1 cellular context compared by ENCODE assay signal in the genomic region with DNA sequence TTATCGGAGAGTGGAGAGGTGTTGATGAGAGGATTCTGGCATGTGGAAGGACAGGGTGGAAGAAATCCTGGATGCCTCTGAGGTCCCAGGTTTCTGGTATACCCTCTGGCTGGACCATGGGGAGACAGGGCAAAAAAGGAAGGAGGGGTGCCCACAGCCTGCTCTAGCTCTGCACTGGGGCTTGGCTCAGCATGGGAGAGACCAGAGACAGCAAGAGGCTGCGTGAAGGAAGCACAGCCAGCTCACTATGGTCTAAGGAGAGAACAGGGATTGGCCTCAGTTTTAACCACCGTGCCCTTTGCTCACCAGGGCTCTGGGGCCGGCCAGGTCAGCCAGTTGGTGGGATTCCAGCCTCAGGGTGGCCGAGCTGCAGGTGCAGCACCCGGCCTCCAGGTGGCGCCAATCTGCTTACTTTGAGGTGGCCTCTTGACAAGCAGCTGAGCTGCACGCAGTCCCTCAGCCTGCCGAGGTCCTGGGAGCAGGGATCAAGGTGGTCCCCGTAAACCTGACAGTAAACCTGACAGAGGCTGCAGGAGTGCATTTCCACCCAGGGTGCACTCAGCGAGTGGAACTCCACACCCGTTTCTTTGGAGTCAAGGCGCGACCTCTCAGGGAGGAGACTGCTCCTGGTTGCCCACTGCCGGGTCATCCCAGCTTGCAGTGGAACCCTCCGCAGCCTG.
TF ChIP-seq lines count a peak whose summit lies in the region.

No MANE protein-coding gene starts in this region.

TF ChIP-seq in HepG2, 621 proteins besides CTCF, POLR2A, EP300 and RAD21 (continued from another document and continues in another):
- TF ChIP-seq TBP (CRISPR knock-in tag; IDR thresholded peaks at IDR 0.05) (no peak), RFX3 (CRISPR knock-in tag; IDR thresholded peaks at IDR 0.05) (no peak), EEA1 (CRISPR knock-in tag; IDR thresholded peaks at IDR 0.05; ENCODE audit: borderline replicate concordance) (0 out of 2 replicates have a peak, but pooled peaks have one; percentile 29), PHF5A (CRISPR knock-in tag; IDR thresholded peaks at IDR 0.05; ENCODE audit: low read depth, unreplicated experiment) (no peak), RFXANK (CRISPR knock-in tag; IDR thresholded peaks at IDR 0.05) (no peak), SCMH1 (CRISPR knock-in tag; IDR thresholded peaks at IDR 0.05; ENCODE audit: borderline replicate concordance) (no peak), ETV6 (CRISPR knock-in tag; conservative IDR thresholded peaks at IDR 0.05) (no peak), ZNF598 (CRISPR knock-in tag; IDR thresholded peaks at IDR 0.05; ENCODE audit: borderline replicate concordance) (peak; percentile 93; the same call in 1 of the 2 replicates), ZMAT3 (CRISPR knock-in tag; conservative IDR thresholded peaks at IDR 0.05) (peak; percentile 54; the same call in 1 of the 2 replicates), ZNF777 (CRISPR knock-in tag; IDR thresholded peaks at IDR 0.05) (peak; percentile 76; the same call in 1 of the 2 replicates), SSRP1 (CRISPR knock-in tag; IDR thresholded peaks at IDR 0.05) (no peak), ASH2L (IDR thresholded peaks at IDR 0.05; ENCODE audit: insufficient read length, low read depth, low read length) (no peak), MTA3 (CRISPR knock-in tag; IDR thresholded peaks at IDR 0.05) (no peak), ZNF720 (CRISPR knock-in tag; IDR thresholded peaks at IDR 0.05) (no peak), FOXA3 (CRISPR knock-in tag; IDR thresholded peaks at IDR 0.05) (no peak; the same call in 1 of the 2 replicates), ZNF441 (CRISPR knock-in tag; IDR thresholded peaks at IDR 0.05; ENCODE audit: borderline replicate concordance) (peak; percentile 50; the same call in 1 of the 2 replicates), ZBTB20 (CRISPR knock-in tag; IDR thresholded peaks at IDR 0.05; ENCODE audit: borderline replicate concordance, low read depth) (peak; percentile 74; the same call in 1 of the 2 replicates), ZIK1 (CRISPR knock-in tag; IDR thresholded peaks at IDR 0.05; ENCODE audit: borderline replicate concordance, low read depth) (peak; percentile 72; the same call in 1 of the 2 replicates)
- TF ChIP-seq, protein P1, sequence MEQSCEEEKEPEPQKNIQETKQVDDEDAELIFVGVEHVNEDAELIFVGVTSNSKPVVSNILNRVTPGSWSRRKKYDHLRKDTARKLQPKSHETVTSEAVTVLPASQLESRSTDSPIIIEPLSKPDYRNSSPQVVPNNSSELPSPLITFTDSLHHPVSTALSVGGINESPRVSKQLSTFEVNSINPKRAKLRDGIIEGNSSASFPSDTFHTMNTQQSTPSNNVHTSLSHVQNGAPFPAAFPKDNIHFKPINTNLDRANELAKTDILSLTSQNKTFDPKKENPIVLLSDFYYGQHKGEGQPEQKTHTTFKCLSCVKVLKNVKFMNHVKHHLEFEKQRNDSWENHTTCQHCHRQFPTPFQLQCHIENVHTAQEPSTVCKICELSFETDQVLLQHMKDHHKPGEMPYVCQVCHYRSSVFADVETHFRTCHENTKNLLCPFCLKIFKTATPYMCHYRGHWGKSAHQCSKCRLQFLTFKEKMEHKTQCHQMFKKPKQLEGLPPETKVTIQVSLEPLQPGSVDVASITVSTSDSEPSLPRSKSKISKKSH (CRISPR knock-in tag; IDR thresholded peaks at IDR 0.05; ENCODE audit: borderline replicate concordance) = peak; percentile 89
- TF ChIP-seq, protein P2, sequence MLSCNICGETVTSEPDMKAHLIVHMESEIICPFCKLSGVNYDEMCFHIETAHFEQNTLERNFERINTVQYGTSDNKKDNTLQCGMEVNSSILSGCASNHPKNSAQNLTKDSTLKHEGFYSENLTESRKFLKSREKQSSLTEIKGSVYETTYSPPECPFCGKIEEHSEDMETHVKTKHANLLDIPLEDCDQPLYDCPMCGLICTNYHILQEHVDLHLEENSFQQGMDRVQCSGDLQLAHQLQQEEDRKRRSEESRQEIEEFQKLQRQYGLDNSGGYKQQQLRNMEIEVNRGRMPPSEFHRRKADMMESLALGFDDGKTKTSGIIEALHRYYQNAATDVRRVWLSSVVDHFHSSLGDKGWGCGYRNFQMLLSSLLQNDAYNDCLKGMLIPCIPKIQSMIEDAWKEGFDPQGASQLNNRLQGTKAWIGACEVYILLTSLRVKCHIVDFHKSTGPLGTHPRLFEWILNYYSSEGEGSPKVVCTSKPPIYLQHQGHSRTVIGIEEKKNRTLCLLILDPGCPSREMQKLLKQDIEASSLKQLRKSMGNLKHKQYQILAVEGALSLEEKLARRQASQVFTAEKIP (CRISPR knock-in tag; IDR thresholded peaks at IDR 0.05; ENCODE audit: borderline replicate concordance) = no peak
- TF ChIP-seq, protein P3, sequence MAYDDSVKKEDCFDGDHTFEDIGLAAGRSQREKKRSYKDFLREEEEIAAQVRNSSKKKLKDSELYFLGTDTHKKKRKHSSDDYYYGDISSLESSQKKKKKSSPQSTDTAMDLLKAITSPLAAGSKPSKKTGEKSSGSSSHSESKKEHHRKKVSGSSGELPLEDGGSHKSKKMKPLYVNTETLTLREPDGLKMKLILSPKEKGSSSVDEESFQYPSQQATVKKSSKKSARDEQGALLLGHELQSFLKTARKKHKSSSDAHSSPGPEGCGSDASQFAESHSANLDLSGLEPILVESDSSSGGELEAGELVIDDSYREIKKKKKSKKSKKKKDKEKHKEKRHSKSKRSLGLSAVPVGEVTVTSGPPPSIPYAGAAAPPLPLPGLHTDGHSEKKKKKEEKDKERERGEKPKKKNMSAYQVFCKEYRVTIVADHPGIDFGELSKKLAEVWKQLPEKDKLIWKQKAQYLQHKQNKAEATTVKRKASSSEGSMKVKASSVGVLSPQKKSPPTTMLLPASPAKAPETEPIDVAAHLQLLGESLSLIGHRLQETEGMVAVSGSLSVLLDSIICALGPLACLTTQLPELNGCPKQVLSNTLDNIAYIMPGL (CRISPR knock-in tag; IDR thresholded peaks at IDR 0.05; ENCODE audit: borderline replicate concordance in 1 of 2, low read depth in 1 of 2) = peak; percentile 18 to 67; a peak in 2 of 4 replicates
- TF ChIP-seq, protein P4, sequence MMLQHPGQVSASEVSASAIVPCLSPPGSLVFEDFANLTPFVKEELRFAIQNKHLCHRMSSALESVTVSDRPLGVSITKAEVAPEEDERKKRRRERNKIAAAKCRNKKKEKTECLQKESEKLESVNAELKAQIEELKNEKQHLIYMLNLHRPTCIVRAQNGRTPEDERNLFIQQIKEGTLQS (CRISPR knock-in tag; IDR thresholded peaks at IDR 0.05) = no peak
- TF ChIP-seq, protein P5, sequence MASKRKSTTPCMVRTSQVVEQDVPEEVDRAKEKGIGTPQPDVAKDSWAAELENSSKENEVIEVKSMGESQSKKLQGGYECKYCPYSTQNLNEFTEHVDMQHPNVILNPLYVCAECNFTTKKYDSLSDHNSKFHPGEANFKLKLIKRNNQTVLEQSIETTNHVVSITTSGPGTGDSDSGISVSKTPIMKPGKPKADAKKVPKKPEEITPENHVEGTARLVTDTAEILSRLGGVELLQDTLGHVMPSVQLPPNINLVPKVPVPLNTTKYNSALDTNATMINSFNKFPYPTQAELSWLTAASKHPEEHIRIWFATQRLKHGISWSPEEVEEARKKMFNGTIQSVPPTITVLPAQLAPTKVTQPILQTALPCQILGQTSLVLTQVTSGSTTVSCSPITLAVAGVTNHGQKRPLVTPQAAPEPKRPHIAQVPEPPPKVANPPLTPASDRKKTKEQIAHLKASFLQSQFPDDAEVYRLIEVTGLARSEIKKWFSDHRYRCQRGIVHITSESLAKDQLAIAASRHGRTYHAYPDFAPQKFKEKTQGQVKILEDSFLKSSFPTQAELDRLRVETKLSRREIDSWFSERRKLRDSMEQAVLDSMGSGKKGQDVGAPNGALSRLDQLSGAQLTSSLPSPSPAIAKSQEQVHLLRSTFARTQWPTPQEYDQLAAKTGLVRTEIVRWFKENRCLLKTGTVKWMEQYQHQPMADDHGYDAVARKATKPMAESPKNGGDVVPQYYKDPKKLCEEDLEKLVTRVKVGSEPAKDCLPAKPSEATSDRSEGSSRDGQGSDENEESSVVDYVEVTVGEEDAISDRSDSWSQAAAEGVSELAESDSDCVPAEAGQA (IDR thresholded peaks at IDR 0.05; ENCODE audit: low read depth) = no peak
- TF ChIP-seq, protein P5 (CRISPR knock-in tag; IDR thresholded peaks at IDR 0.05; ENCODE audit: borderline replicate concordance) = 0 out of 2 replicates have a peak, but pooled peaks have one; percentile 55
- TF ChIP-seq, protein P6, sequence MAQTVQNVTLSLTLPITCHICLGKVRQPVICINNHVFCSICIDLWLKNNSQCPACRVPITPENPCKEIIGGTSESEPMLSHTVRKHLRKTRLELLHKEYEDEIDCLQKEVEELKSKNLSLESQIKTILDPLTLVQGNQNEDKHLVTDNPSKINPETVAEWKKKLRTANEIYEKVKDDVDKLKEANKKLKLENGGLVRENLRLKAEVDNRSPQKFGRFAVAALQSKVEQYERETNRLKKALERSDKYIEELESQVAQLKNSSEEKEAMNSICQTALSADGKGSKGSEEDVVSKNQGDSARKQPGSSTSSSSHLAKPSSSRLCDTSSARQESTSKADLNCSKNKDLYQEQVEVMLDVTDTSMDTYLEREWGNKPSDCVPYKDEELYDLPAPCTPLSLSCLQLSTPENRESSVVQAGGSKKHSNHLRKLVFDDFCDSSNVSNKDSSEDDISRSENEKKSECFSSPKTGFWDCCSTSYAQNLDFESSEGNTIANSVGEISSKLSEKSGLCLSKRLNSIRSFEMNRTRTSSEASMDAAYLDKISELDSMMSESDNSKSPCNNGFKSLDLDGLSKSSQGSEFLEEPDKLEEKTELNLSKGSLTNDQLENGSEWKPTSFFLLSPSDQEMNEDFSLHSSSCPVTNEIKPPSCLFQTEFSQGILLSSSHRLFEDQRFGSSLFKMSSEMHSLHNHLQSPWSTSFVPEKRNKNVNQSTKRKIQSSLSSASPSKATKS (CRISPR knock-in tag; IDR thresholded peaks at IDR 0.05) = no peak
- TF ChIP-seq, protein P7, sequence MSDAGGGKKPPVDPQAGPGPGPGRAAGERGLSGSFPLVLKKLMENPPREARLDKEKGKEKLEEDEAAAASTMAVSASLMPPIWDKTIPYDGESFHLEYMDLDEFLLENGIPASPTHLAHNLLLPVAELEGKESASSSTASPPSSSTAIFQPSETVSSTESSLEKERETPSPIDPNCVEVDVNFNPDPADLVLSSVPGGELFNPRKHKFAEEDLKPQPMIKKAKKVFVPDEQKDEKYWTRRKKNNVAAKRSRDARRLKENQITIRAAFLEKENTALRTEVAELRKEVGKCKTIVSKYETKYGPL (CRISPR knock-in tag; IDR thresholded peaks at IDR 0.05) = no peak
- TF ChIP-seq, protein P8, sequence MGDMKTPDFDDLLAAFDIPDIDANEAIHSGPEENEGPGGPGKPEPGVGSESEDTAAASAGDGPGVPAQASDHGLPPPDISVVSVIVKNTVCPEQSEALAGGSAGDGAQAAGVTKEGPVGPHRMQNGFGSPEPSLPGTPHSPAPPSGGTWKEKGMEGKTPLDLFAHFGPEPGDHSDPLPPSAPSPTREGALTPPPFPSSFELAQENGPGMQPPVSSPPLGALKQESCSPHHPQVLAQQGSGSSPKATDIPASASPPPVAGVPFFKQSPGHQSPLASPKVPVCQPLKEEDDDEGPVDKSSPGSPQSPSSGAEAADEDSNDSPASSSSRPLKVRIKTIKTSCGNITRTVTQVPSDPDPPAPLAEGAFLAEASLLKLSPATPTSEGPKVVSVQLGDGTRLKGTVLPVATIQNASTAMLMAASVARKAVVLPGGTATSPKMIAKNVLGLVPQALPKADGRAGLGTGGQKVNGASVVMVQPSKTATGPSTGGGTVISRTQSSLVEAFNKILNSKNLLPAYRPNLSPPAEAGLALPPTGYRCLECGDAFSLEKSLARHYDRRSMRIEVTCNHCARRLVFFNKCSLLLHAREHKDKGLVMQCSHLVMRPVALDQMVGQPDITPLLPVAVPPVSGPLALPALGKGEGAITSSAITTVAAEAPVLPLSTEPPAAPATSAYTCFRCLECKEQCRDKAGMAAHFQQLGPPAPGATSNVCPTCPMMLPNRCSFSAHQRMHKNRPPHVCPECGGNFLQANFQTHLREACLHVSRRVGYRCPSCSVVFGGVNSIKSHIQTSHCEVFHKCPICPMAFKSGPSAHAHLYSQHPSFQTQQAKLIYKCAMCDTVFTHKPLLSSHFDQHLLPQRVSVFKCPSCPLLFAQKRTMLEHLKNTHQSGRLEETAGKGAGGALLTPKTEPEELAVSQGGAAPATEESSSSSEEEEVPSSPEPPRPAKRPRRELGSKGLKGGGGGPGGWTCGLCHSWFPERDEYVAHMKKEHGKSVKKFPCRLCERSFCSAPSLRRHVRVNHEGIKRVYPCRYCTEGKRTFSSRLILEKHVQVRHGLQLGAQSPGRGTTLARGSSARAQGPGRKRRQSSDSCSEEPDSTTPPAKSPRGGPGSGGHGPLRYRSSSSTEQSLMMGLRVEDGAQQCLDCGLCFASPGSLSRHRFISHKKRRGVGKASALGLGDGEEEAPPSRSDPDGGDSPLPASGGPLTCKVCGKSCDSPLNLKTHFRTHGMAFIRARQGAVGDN (CRISPR knock-in tag; IDR thresholded peaks at IDR 0.05) = peak; percentile 96
- TF ChIP-seq, protein P9, sequence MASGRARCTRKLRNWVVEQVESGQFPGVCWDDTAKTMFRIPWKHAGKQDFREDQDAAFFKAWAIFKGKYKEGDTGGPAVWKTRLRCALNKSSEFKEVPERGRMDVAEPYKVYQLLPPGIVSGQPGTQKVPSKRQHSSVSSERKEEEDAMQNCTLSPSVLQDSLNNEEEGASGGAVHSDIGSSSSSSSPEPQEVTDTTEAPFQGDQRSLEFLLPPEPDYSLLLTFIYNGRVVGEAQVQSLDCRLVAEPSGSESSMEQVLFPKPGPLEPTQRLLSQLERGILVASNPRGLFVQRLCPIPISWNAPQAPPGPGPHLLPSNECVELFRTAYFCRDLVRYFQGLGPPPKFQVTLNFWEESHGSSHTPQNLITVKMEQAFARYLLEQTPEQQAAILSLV (CRISPR knock-in tag; IDR thresholded peaks at IDR 0.05; ENCODE audit: borderline replicate concordance) = peak; percentile 75; the same call in 1 of the 2 replicates
- TF ChIP-seq, protein P10, sequence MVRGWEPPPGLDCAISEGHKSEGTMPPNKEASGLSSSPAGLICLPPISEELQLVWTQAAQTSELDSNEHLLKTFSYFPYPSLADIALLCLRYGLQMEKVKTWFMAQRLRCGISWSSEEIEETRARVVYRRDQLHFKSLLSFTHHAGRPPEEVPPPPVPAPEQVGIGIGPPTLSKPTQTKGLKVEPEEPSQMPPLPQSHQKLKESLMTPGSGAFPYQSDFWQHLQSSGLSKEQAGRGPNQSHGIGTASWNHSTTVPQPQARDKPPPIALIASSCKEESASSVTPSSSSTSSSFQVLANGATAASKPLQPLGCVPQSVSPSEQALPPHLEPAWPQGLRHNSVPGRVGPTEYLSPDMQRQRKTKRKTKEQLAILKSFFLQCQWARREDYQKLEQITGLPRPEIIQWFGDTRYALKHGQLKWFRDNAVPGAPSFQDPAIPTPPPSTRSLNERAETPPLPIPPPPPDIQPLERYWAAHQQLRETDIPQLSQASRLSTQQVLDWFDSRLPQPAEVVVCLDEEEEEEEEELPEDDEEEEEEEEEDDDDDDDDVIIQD (CRISPR knock-in tag; IDR thresholded peaks at IDR 0.05; ENCODE audit: low read depth) = 0 out of 2 replicates have a peak, but pooled peaks have one; percentile 45
